ENCODE assay signal across 29 cellular contexts in genomic region chr22:44535362-44536095, GRCh38.
"Had no signal": no experiment of that assay in that cellular context is flagged by ENCODE, and none has a peak within 500 bp of the region (broad histone marks: within the 10 kb centered on the region; RNA-seq: fewer than 3 reads in every experiment).

No MANE protein-coding gene starts in this region.

- H3K4me1 Mint-ChIP-seq: activated CD4-positive, alpha-beta memory T cell treated with anti-CD3 and anti-CD28 coated beads, Interleukin-2, amount 10 ng/mL, durations not matched to agents 7 days and 5 days; activated CD8-positive, alpha-beta memory T cell treated with anti-CD3 and anti-CD28 coated beads, Interleukin-2, amount 10 ng/mL, durations not matched to agents 7 days and 5 days had no signal

- H3K36me3 Mint-ChIP-seq: activated CD8-positive, alpha-beta memory T cell treated with anti-CD3 and anti-CD28 coated beads, Interleukin-2, amount 10 ng/mL, durations not matched to agents 7 days and 5 days; activated naive CD8-positive, alpha-beta T cell treated with anti-CD3 and anti-CD28 coated beads for 36 hours had no signal

- H3K9me3 Mint-ChIP-seq: activated T-helper 2 cell treated with anti-CD3 and anti-CD28 coated beads, Interferon-gamma antibody, Interleukin-2, Interleukin-4, amounts not matched to agents 10 μg/mL and 5 μg/mL and 100 μg/mL, durations not matched to agents 14 hours and 24 hours and 36 hours; central memory CD8-positive, alpha-beta T cell had no signal

- ATAC-seq: activated CD8-positive, alpha-beta memory T cell treated with anti-CD3 and anti-CD28 coated beads, Interleukin-2, amount 10 ng/mL, durations not matched to agents 7 days and 5 days; activated T-cell treated with anti-CD3 and anti-CD28 coated beads, Interleukin-2, amount 50 U/mL, for 72 hours; Panc1 had no signal

- H3K27ac Mint-ChIP-seq: activated CD4-positive, alpha-beta memory T cell treated with anti-CD3 and anti-CD28 coated beads, Interleukin-2, amount 10 ng/mL, durations not matched to agents 7 days and 5 days; activated CD8-positive, alpha-beta memory T cell treated with anti-CD3 and anti-CD28 coated beads, Interleukin-2, amount 10 ng/mL, durations not matched to agents 7 days and 5 days; activated naive CD8-positive, alpha-beta T cell treated with anti-CD3 and anti-CD28 coated beads for 36 hours; activated T-cell treated with anti-CD3 and anti-CD28 coated beads, Interleukin-2, amount 50 U/mL, for 72 hours; activated T-helper 2 cell treated with anti-CD3 and anti-CD28 coated beads, Interferon-gamma antibody, Interleukin-2, Interleukin-4, amounts not matched to agents 10 μg/mL and 5 μg/mL and 100 μg/mL, durations not matched to agents 14 hours and 24 hours and 36 hours had no signal

- DNase-seq: activated CD4-positive, alpha-beta memory T cell treated with anti-CD3 and anti-CD28 coated beads, Interleukin-2, amount 10 ng/mL, durations not matched to agents 7 days and 5 days; activated CD4-positive, alpha-beta T cell treated with anti-CD3 and anti-CD28 coated beads for 1 hour; activated CD4-positive, alpha-beta T cell treated with anti-CD3 and anti-CD28 coated beads for 48 hours; activated CD4-positive, CD25-positive, alpha-beta regulatory T cell; activated CD8-positive, alpha-beta memory T cell treated with anti-CD3 and anti-CD28 coated beads for 24 hours; activated CD8-positive, alpha-beta memory T cell treated with anti-CD3 and anti-CD28 coated beads, Interleukin-2, amount 10 ng/mL, durations not matched to agents 7 days and 5 days; activated CD8-positive, alpha-beta memory T cell treated with anti-CD3 and anti-CD28 coated beads, Interleukin-2, amount 50 U/mL, for 48 hours; activated naive CD4-positive, alpha-beta T cell treated with anti-CD3 and anti-CD28 coated beads, Interleukin-2, amount 50 U/mL, for 16 hours; activated naive CD8-positive, alpha-beta T cell treated with anti-CD3 and anti-CD28 coated beads for 36 hours; activated T-cell treated with anti-CD3 and anti-CD28 coated beads, Interleukin-2, amount 50 U/mL, for 72 hours; amniotic stem cell; aorta; brain microvascular endothelial cell; MM.1S; MV-4-11; NCI-H1092; NCI-H187 treated with DMSO at 0.1 percent for 48 hours; NCI-H2227 treated with DMSO at 0.1 percent for 48 hours; NCI-H446; NCI-H510A treated with DMSO at 0.1 percent for 48 hours; NCI-H526 treated with DMSO at 0.1 percent for 48 hours; NCI-H774; SHP77; SJCRH30; T1000; WERI-Rb-1 had no signal

- H3K4me3 Mint-ChIP-seq: activated CD4-positive, alpha-beta memory T cell treated with anti-CD3 and anti-CD28 coated beads, Interleukin-2, amount 10 ng/mL, durations not matched to agents 7 days and 5 days; activated CD8-positive, alpha-beta memory T cell treated with anti-CD3 and anti-CD28 coated beads, Interleukin-2, amount 10 ng/mL, durations not matched to agents 7 days and 5 days; activated naive CD8-positive, alpha-beta T cell treated with anti-CD3 and anti-CD28 coated beads for 36 hours; activated T-cell treated with anti-CD3 and anti-CD28 coated beads, Interleukin-2, amount 50 U/mL, for 72 hours; central memory CD8-positive, alpha-beta T cell had no signal
